ENCODE assay signal across 1 cellular context in the genomic region with DNA sequence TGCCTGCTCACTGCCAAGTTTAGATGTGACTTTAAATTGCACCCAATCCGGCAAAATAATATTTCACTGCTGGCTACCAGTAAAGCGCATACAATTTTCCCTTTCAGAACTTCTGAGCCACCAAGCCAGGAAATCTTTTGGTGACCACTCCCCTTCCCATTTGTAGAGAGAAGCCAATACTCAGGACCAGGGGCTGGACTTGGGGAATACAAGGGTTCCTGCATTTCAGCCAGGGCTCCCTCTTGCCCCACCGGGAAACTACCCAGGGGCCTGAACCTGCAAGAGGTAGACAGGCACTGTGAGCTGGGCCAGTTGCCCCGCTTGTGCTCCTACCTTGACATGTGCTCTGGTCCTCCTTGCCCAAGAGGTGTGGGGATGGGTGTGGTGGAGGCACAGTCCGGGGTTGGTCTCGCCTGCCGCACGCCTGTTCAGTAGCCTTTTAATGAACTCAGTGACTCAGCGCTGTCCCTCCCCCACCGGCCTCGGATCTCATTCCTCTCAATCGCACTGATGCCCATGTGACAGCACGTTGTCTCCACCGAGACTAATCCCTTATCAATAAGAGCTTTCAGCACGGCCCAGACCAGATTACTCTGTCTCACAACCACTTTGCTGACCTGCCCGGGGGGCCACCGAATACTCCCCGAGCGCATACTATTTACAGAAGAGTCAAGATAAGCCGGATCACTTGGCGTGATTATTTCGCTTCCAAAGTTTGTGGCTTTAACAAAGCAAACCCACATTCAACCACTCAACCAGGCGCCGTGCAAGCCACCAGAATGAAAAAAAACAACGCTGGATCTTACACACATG.
TF ChIP-seq lines count a peak whose summit lies in the region.

No MANE protein-coding gene starts in this region.

TF ChIP-seq in HEK293, 187 proteins besides CTCF, POLR2A, EP300 and RAD21 (continued from another document and continues in another):
- TF ChIP-seq, protein P1, sequence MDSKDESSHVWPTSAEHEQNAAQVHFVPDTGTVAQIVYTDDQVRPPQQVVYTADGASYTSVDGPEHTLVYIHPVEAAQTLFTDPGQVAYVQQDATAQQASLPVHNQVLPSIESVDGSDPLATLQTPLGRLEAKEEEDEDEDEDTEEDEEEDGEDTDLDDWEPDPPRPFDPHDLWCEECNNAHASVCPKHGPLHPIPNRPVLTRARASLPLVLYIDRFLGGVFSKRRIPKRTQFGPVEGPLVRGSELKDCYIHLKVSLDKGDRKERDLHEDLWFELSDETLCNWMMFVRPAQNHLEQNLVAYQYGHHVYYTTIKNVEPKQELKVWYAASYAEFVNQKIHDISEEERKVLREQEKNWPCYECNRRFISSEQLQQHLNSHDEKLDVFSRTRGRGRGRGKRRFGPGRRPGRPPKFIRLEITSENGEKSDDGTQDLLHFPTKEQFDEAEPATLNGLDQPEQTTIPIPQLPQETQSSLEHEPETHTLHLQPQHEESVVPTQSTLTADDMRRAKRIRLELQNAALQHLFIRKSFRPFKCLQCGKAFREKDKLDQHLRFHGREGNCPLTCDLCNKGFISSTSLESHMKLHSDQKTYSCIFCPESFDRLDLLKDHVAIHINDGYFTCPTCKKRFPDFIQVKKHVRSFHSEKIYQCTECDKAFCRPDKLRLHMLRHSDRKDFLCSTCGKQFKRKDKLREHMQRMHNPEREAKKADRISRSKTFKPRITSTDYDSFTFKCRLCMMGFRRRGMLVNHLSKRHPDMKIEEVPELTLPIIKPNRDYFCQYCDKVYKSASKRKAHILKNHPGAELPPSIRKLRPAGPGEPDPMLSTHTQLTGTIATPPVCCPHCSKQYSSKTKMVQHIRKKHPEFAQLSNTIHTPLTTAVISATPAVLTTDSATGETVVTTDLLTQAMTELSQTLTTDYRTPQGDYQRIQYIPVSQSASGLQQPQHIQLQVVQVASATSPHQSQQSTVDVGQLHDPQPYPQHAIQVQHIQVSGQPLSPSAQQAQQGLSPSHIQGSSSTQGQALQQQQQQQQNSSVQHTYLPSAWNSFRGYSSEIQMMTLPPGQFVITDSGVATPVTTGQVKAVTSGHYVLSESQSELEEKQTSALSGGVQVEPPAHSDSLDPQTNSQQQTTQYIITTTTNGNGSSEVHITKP (tag by site-specific recombination; IDR thresholded peaks at IDR 0.05): peak; percentile 92
- TF ChIP-seq ZSCAN16 (tag by site-specific recombination; IDR thresholded peaks at IDR 0.05): 0 out of 2 replicates have a peak, but pooled peaks have one; percentile 71
- peak; percentile 90 for TF ChIP-seq ZNF24 (tag by site-specific recombination; IDR thresholded peaks at IDR 0.05)
- no peak for TF ChIP-seq ZNF416 (tag by site-specific recombination; IDR thresholded peaks at IDR 0.05)
- no peak for TF ChIP-seq ZFP3 (tag by site-specific recombination; IDR thresholded peaks at IDR 0.05; ENCODE audit: low read depth)
- TF ChIP-seq, protein P2, sequence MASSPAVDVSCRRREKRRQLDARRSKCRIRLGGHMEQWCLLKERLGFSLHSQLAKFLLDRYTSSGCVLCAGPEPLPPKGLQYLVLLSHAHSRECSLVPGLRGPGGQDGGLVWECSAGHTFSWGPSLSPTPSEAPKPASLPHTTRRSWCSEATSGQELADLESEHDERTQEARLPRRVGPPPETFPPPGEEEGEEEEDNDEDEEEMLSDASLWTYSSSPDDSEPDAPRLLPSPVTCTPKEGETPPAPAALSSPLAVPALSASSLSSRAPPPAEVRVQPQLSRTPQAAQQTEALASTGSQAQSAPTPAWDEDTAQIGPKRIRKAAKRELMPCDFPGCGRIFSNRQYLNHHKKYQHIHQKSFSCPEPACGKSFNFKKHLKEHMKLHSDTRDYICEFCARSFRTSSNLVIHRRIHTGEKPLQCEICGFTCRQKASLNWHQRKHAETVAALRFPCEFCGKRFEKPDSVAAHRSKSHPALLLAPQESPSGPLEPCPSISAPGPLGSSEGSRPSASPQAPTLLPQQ (tag by site-specific recombination; IDR thresholded peaks at IDR 0.05): peak; percentile 87
- no peak for TF ChIP-seq ZNF214 (tag by site-specific recombination; IDR thresholded peaks at IDR 0.05; ENCODE audit: borderline replicate concordance)
- no peak; the same call in 1 of the 2 replicates for TF ChIP-seq ZNF391 (tag by site-specific recombination; IDR thresholded peaks at IDR 0.05; ENCODE audit: borderline replicate concordance, low read depth)
- TF ChIP-seq, protein P3, sequence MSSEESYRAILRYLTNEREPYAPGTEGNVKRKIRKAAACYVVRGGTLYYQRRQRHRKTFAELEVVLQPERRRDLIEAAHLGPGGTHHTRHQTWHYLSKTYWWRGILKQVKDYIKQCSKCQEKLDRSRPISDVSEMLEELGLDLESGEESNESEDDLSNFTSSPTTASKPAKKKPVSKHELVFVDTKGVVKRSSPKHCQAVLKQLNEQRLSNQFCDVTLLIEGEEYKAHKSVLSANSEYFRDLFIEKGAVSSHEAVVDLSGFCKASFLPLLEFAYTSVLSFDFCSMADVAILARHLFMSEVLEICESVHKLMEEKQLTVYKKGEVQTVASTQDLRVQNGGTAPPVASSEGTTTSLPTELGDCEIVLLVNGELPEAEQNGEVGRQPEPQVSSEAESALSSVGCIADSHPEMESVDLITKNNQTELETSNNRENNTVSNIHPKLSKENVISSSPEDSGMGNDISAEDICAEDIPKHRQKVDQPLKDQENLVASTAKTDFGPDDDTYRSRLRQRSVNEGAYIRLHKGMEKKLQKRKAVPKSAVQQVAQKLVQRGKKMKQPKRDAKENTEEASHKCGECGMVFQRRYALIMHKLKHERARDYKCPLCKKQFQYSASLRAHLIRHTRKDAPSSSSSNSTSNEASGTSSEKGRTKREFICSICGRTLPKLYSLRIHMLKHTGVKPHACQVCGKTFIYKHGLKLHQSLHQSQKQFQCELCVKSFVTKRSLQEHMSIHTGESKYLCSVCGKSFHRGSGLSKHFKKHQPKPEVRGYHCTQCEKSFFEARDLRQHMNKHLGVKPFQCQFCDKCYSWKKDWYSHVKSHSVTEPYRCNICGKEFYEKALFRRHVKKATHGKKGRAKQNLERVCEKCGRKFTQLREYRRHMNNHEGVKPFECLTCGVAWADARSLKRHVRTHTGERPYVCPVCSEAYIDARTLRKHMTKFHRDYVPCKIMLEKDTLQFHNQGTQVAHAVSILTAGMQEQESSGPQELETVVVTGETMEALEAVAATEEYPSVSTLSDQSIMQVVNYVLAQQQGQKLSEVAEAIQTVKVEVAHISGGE (tag by site-specific recombination; conservative IDR thresholded peaks at IDR 0.05; ENCODE audit: low read depth): peak; percentile 66
- TF ChIP-seq, protein P4, sequence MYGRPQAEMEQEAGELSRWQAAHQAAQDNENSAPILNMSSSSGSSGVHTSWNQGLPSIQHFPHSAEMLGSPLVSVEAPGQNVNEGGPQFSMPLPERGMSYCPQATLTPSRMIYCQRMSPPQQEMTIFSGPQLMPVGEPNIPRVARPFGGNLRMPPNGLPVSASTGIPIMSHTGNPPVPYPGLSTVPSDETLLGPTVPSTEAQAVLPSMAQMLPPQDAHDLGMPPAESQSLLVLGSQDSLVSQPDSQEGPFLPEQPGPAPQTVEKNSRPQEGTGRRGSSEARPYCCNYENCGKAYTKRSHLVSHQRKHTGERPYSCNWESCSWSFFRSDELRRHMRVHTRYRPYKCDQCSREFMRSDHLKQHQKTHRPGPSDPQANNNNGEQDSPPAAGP (tag by site-specific recombination; IDR thresholded peaks at IDR 0.05): peak; percentile 88
- TF ChIP-seq ZXDB (tag by site-specific recombination; IDR thresholded peaks at IDR 0.05): peak; percentile 98
- TF ChIP-seq, protein P5, sequence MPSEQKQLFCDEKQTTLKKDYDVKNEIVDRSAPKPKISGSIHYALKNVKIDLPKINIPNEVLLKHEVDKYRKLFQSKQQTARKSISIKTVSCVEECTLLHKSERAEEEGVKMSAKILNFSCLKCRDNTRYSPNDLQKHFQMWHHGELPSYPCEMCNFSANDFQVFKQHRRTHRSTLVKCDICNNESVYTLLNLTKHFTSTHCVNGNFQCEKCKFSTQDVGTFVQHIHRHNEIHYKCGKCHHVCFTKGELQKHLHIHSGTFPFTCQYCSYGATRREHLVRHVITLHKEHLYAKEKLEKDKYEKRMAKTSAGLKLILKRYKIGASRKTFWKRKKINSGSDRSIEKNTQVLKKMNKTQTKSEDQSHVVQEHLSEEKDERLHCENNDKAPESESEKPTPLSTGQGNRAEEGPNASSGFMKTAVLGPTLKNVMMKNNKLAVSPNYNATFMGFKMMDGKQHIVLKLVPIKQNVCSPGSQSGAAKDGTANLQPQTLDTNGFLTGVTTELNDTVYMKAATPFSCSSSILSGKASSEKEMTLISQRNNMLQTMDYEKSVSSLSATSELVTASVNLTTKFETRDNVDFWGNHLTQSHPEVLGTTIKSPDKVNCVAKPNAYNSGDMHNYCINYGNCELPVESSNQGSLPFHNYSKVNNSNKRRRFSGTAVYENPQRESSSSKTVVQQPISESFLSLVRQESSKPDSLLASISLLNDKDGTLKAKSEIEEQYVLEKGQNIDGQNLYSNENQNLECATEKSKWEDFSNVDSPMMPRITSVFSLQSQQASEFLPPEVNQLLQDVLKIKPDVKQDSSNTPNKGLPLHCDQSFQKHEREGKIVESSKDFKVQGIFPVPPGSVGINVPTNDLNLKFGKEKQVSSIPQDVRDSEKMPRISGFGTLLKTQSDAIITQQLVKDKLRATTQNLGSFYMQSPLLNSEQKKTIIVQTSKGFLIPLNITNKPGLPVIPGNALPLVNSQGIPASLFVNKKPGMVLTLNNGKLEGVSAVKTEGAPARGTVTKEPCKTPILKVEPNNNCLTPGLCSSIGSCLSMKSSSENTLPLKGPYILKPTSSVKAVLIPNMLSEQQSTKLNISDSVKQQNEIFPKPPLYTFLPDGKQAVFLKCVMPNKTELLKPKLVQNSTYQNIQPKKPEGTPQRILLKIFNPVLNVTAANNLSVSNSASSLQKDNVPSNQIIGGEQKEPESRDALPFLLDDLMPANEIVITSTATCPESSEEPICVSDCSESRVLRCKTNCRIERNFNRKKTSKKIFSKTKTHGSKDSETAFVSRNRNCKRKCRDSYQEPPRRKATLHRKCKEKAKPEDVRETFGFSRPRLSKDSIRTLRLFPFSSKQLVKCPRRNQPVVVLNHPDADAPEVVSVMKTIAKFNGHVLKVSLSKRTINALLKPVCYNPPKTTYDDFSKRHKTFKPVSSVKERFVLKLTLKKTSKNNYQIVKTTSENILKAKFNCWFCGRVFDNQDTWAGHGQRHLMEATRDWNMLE (tag by site-specific recombination; conservative IDR thresholded peaks at IDR 0.05; ENCODE audit: low read depth): no peak
- TF ChIP-seq ZNF221 (tag by site-specific recombination; IDR thresholded peaks at IDR 0.05; ENCODE audit: borderline replicate concordance): no peak
- TF ChIP-seq ZNF335 (tag by site-specific recombination; conservative IDR thresholded peaks at IDR 0.05): peak; percentile 89
- no peak for TF ChIP-seq SCRT1 (tag by site-specific recombination; IDR thresholded peaks at IDR 0.05; ENCODE audit: borderline replicate concordance)
- TF ChIP-seq GLIS1 (tag by site-specific recombination; IDR thresholded peaks at IDR 0.05): peak; percentile 96
- TF ChIP-seq ZNF354C (tag by site-specific recombination; IDR thresholded peaks at IDR 0.05; ENCODE audit: borderline replicate concordance, low read depth): no peak
- TF ChIP-seq, protein P6, sequence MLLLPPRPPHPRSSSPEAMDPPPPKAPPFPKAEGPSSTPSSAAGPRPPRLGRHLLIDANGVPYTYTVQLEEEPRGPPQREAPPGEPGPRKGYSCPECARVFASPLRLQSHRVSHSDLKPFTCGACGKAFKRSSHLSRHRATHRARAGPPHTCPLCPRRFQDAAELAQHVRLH (tag by site-specific recombination; IDR thresholded peaks at IDR 0.05): peak; percentile 86
- 0 out of 2 replicates have a peak, but pooled peaks have one; percentile 23 for TF ChIP-seq ZNF558 (tag by site-specific recombination; IDR thresholded peaks at IDR 0.05)
- TF ChIP-seq, protein P7, sequence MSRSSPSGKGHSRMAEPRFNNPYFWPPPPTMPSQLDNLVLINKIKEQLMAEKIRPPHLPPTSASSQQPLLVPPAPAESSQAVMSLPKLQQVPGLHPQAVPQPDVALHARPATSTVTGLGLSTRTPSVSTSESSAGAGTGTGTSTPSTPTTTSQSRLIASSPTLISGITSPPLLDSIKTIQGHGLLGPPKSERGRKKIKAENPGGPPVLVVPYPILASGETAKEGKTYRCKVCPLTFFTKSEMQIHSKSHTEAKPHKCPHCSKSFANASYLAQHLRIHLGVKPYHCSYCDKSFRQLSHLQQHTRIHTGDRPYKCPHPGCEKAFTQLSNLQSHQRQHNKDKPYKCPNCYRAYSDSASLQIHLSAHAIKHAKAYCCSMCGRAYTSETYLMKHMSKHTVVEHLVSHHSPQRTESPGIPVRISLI (tag by site-specific recombination; IDR thresholded peaks at IDR 0.05): peak; percentile 57; the same call in 1 of the 2 replicates
- no peak for TF ChIP-seq ZBTB21 (tag by site-specific recombination; IDR thresholded peaks at IDR 0.05)
- TF ChIP-seq ZNF792 (tag by site-specific recombination; IDR thresholded peaks at IDR 0.05): no peak
- TF ChIP-seq, protein P8, sequence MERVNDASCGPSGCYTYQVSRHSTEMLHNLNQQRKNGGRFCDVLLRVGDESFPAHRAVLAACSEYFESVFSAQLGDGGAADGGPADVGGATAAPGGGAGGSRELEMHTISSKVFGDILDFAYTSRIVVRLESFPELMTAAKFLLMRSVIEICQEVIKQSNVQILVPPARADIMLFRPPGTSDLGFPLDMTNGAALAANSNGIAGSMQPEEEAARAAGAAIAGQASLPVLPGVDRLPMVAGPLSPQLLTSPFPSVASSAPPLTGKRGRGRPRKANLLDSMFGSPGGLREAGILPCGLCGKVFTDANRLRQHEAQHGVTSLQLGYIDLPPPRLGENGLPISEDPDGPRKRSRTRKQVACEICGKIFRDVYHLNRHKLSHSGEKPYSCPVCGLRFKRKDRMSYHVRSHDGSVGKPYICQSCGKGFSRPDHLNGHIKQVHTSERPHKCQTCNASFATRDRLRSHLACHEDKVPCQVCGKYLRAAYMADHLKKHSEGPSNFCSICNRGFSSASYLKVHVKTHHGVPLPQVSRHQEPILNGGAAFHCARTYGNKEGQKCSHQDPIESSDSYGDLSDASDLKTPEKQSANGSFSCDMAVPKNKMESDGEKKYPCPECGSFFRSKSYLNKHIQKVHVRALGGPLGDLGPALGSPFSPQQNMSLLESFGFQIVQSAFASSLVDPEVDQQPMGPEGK (tag by site-specific recombination; IDR thresholded peaks at IDR 0.05): peak; percentile 83
- peak; percentile 61; the same call in 1 of the 2 replicates for TF ChIP-seq ZSCAN30 (tag by site-specific recombination; IDR thresholded peaks at IDR 0.05)
- peak; percentile 83; the same call in 1 of the 2 replicates for TF ChIP-seq IKZF3 (tag by site-specific recombination; IDR thresholded peaks at IDR 0.05)
- no peak for TF ChIP-seq ZNF626 (tag by site-specific recombination; IDR thresholded peaks at IDR 0.05)
- TF ChIP-seq ZNF621 (tag by site-specific recombination; IDR thresholded peaks at IDR 0.05): no peak
- TF ChIP-seq ZNF776 (tag by site-specific recombination; IDR thresholded peaks at IDR 0.05; ENCODE audit: borderline replicate concordance): no peak
- TF ChIP-seq ZNF596 (tag by site-specific recombination; IDR thresholded peaks at IDR 0.05): peak; percentile 66
- 0 out of 2 replicates have a peak, but pooled peaks have one; percentile 49 for TF ChIP-seq REPIN1 (tag by site-specific recombination; IDR thresholded peaks at IDR 0.05; ENCODE audit: low read depth)
- TF ChIP-seq, protein P9, sequence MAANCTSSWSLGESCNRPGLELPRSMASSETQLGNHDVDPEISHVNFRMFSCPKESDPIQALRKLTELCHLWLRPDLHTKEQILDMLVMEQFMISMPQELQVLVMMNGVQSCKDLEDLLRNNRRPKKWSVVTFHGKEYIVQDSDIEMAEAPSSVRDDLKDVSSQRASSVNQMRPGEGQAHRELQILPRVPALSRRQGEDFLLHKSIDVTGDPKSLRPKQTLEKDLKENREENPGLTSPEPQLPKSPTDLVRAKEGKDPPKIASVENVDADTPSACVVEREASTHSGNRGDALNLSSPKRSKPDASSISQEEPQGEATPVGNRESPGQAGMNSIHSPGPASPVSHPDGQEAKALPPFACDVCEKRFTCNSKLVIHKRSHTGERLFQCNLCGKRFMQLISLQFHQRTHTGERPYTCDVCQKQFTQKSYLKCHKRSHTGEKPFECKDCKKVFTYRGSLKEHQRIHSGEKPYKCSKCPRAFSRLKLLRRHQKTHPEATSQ (tag by site-specific recombination; IDR thresholded peaks at IDR 0.05): peak; percentile 51; the same call in 1 of the 2 replicates
- TF ChIP-seq ZBTB8A (tag by site-specific recombination; IDR thresholded peaks at IDR 0.05): peak; percentile 91
